In the genomic region with DNA sequence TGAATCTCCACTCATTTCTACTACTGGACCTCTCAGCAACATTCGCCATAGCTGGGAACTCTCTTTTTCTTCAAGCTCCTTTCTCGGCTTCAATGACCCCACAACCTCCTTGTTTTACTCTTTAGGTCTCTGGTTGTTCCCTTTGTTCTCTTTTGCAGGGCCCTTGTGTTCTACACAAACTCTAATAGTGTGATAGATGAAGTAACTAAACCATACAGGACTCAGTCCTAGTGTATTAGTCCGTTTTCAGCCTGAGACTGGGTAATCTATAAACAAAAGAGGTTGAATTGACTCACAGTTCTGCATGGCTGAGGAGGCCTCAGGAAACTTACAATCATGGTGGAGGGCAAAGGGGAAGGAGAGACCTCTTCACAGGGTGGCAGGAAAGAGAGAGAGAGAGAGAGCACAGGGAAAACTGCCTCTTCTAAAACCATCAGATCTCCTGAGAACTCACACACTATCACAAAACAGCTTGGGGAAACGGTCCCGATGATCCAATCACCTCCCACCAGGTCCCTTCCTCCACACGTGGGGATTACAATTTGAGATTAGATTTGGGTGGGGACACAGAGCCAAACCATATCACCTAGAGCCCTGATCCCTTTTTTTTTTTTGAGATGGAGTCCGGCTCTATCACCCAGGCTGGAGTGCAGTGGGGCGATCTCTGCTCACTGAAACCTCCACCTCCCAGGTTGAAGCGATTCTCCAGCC, we compare ENCODE assay signal across 16 cellular contexts. TPM values are rescaled to one million over a fixed set of nuclear protein-coding genes. Genes with fewer than 3 reads are reported as not detected.
A peak's percentile ranks its signal among the peaks of the same experiment; 100 is the strongest.
DNase-seq lines count a peak whose midpoint lies in the region; ATAC-seq and TF ChIP-seq lines count a peak whose summit lies in the region.
"Had no signal": no experiment of that assay in that cellular context is flagged by ENCODE, and none has a peak within 500 bp of the region (broad histone marks: within the 10 kb centered on the region; RNA-seq: fewer than 3 reads in every experiment).

No MANE protein-coding gene starts in this region.

- 78 to 92% methylated on average over 9 of the region's 9 CpGs for WGBS in thyroid gland, 2 donors

- H3K79me2 ChIP-seq in Karpas-422 (ENCODE audit: low read length), result no peaks in the 10 kb centered on the region

- no peaks in the 10 kb centered on the region for H3K27me3 ChIP-seq in Karpas-422 (ENCODE audit: low read length)
- H3K27me3 ChIP-seq in thyroid gland, result no peaks in the 10 kb centered on the region

- peaks cover 0 to 4% of the 10 kb centered on the region in 2 donors for H3K9me3 Mint-ChIP-seq in activated naive CD4-positive, alpha-beta T cell treated with anti-CD3 and anti-CD28 coated beads, Interleukin-2, amount 50 U/mL, for 72 hours
- no peaks in the 10 kb centered on the region for H3K9me3 Mint-ChIP-seq in activated naive CD4-positive, alpha-beta T cell treated with anti-CD3 and anti-CD28 coated beads, Interleukin-2, amount 10 ng/mL, durations not matched to agents 7 days and 5 days
- H3K9me3 Mint-ChIP-seq in stimulated activated effector memory CD8-positive, alpha-beta T cell treated with anti-CD3 and anti-CD28 coated beads, Interleukin-12 subunit alpha, Interleukin-12 subunit beta, amount 100 ng/mL, for 72 hours, result no peaks in the 10 kb centered on the region

- CTCF ChIA-PET in activated naive CD4-positive, alpha-beta T cell treated with anti-CD3 and anti-CD28 coated beads, Interleukin-2, amount 10 ng/mL, durations not matched to agents 7 days and 5 days (lab: Charles Lee), result interaction anchor here (0.6 kb wide), 2 partner anchors 36 to 69 kb away, joined by 3 read pairs; no protein-coding TSS in a partner anchor
- CTCF ChIA-PET in GM10248 (lab: Yijun Ruan, JAX), result interaction anchor here (1.5 to 2.0 kb wide), 2 partner anchors 11 to 30 kb away, joined by 3 to 9 read pairs; no protein-coding TSS in a partner anchor

- intact Hi-C loops in thyroid gland (cut with DNase I), result no loop called here

- H3K4me1 ChIP-seq in Karpas-422 (ENCODE audit: low read length), result peaks cover 34% of the 10 kb centered on the region
- no peaks in the 10 kb centered on the region for H3K4me1 ChIP-seq in thyroid gland
- H3K4me1 ChIP-seq: lower lobe of right lung had no signal

- H3K27me3 Mint-ChIP-seq in activated naive CD4-positive, alpha-beta T cell treated with anti-CD3 and anti-CD28 coated beads, Interleukin-2, amount 10 ng/mL, durations not matched to agents 7 days and 5 days, result peaks cover 4% of the 10 kb centered on the region

- H3K9me3 ChIP-seq in Karpas-422 (ENCODE audit: low read length) (no peaks in the 10 kb centered on the region), thyroid gland (no peaks in the 10 kb centered on the region)
- H3K9me3 ChIP-seq: lower lobe of right lung had no signal

- no peak overlapping the region for H3K27ac ChIP-seq in Karpas-422 (ENCODE audit: low read length)
- H3K27ac ChIP-seq in angular gyrus (ENCODE audit: low read depth, low read length), result peak overlapping the region; percentile 35
- H3K27ac ChIP-seq in thyroid gland, result no peak overlapping the region
- no peak overlapping the region for H3K27ac ChIP-seq in substantia nigra (ENCODE audit: low read depth, low read length, poor library complexity, severe bottlenecking)
- H3K27ac ChIP-seq: epithelial cell of prostate, PC-9 had no signal

- peaks cover 0 to 16% of the 10 kb centered on the region in 2 donors for H3K36me3 Mint-ChIP-seq in activated naive CD4-positive, alpha-beta T cell treated with anti-CD3 and anti-CD28 coated beads, Interleukin-2, amount 50 U/mL, for 72 hours
- H3K36me3 Mint-ChIP-seq in activated naive CD4-positive, alpha-beta T cell treated with anti-CD3 and anti-CD28 coated beads, Interleukin-2, amount 10 ng/mL, durations not matched to agents 7 days and 5 days, result peaks cover 5% of the 10 kb centered on the region
- peaks cover 4% of the 10 kb centered on the region for H3K36me3 Mint-ChIP-seq in stimulated activated effector memory CD8-positive, alpha-beta T cell treated with anti-CD3 and anti-CD28 coated beads, Interleukin-12 subunit alpha, Interleukin-12 subunit beta, amount 100 ng/mL, for 72 hours

- no peak for TF ChIP-seq CTCF in thyroid gland (IDR thresholded peaks at IDR 0.05)
- TF ChIP-seq CTCF in GM10248 (IDR thresholded peaks at IDR 0.05; ENCODE audit: control extremely low read depth, extremely low read depth, low read depth, missing control alignments), result no peak

- H3K9ac ChIP-seq in Karpas-422 (ENCODE audit: low read length), result no peak overlapping the region

- H3K4me3 ChIP-seq in Karpas-422 (ENCODE audit: low read length) (no peak overlapping the region), thyroid gland (replicated peaks in 1 of 3) (no peak overlapping the region)
- H3K4me3 ChIP-seq: PC-9 had no signal

- no peak for DNase-seq in activated naive CD4-positive, alpha-beta T cell treated with anti-CD3 and anti-CD28 coated beads, Interleukin-2, amount 50 U/mL, for 72 hours (ENCODE audit: low spot score in 2 of 2)
- DNase-seq in activated naive CD4-positive, alpha-beta T cell treated with anti-CD3 and anti-CD28 coated beads, Interleukin-2, amount 10 ng/mL, durations not matched to agents 7 days and 5 days, result no peak
- no peak for DNase-seq in Karpas-422
- DNase-seq in stimulated activated effector memory CD8-positive, alpha-beta T cell treated with anti-CD3 and anti-CD28 coated beads, Interleukin-12 subunit alpha, Interleukin-12 subunit beta, amount 100 ng/mL, for 72 hours (ENCODE audit: low spot score in 2 of 2), result no peak
- no peak for DNase-seq in thyroid gland
- DNase-seq in substantia nigra (lab: John Stamatoyannopoulos, UW), result no peak
- DNase-seq in GM10248 (ENCODE audit: extremely low spot score), result no peak
- DNase-seq: activated gamma-delta T cell, cortex of kidney, NCI-H2029 treated with DMSO at 0.1 percent for 48 hours, NCI-H510A treated with DMSO at 0.1 percent for 48 hours, PC-9 had no signal

- H3K9me2 ChIP-seq in Karpas-422 (replicated peaks; ENCODE audit: insufficient read depth, low read length), result no peaks in the 10 kb centered on the region

- POLR2A ChIA-PET in GM10248 (lab: Yijun Ruan, JAX), result no interaction called here

- no peak overlapping the region for H3K4me3 Mint-ChIP-seq in activated naive CD4-positive, alpha-beta T cell treated with anti-CD3 and anti-CD28 coated beads, Interleukin-2, amount 10 ng/mL, durations not matched to agents 7 days and 5 days
- no peak overlapping the region for H3K4me3 Mint-ChIP-seq in stimulated activated effector memory CD8-positive, alpha-beta T cell treated with anti-CD3 and anti-CD28 coated beads, Interleukin-12 subunit alpha, Interleukin-12 subunit beta, amount 100 ng/mL, for 72 hours

- no peak for ATAC-seq in activated naive CD4-positive, alpha-beta T cell treated with anti-CD3 and anti-CD28 coated beads, Interleukin-2, amount 50 U/mL, for 72 hours
- ATAC-seq in stimulated activated effector memory CD8-positive, alpha-beta T cell treated with anti-CD3 and anti-CD28 coated beads, Interleukin-12 subunit alpha, Interleukin-12 subunit beta, amount 100 ng/mL, for 72 hours, result no peak

- H4K20me1 ChIP-seq in Karpas-422 (ENCODE audit: insufficient read depth, low read depth, low read length), result no peaks in the 10 kb centered on the region

- H2AFZ ChIP-seq in Karpas-422 (ENCODE audit: low read length), result peak overlapping the region; percentile 77; the same call in 1 of the 2 replicates
- H2AFZ ChIP-seq: PC-9 had no signal

- TF ChIP-seq POLR2A in thyroid gland (IDR thresholded peaks at IDR 0.05), result no peak

- peak overlapping the region; percentile 65 for H3K4me2 ChIP-seq in Karpas-422 (ENCODE audit: low read depth, low read length, poor library complexity, severe bottlenecking)
- H3K4me2 ChIP-seq: PC-9 had no signal

- H3K36me3 ChIP-seq in Karpas-422 (ENCODE audit: insufficient read depth, low read length), result no peaks in the 10 kb centered on the region
- H3K36me3 ChIP-seq in thyroid gland, result no peaks in the 10 kb centered on the region
- H3K36me3 ChIP-seq: lower lobe of right lung had no signal

- peaks cover 42% of the 10 kb centered on the region for H3K4me1 Mint-ChIP-seq in activated naive CD4-positive, alpha-beta T cell treated with anti-CD3 and anti-CD28 coated beads, Interleukin-2, amount 10 ng/mL, durations not matched to agents 7 days and 5 days
- H3K4me1 Mint-ChIP-seq in stimulated activated effector memory CD8-positive, alpha-beta T cell treated with anti-CD3 and anti-CD28 coated beads, Interleukin-12 subunit alpha, Interleukin-12 subunit beta, amount 100 ng/mL, for 72 hours, result peaks cover 42% of the 10 kb centered on the region

- H3K27ac Mint-ChIP-seq in activated naive CD4-positive, alpha-beta T cell treated with anti-CD3 and anti-CD28 coated beads, Interleukin-2, amount 50 U/mL, for 72 hours, result peak overlapping the region; percentile 6 to 81
- H3K27ac Mint-ChIP-seq in activated naive CD4-positive, alpha-beta T cell treated with anti-CD3 and anti-CD28 coated beads, Interleukin-2, amount 10 ng/mL, durations not matched to agents 7 days and 5 days, result no peak overlapping the region
- H3K27ac Mint-ChIP-seq in stimulated activated effector memory CD8-positive, alpha-beta T cell treated with anti-CD3 and anti-CD28 coated beads, Interleukin-12 subunit alpha, Interleukin-12 subunit beta, amount 100 ng/mL, for 72 hours, result peak overlapping the region; percentile 69

RNA-seq across cellular contexts. Expression of a gene that starts 32.0 kb away (rescaled TPM):
- 100 to 1,000 TPM; 110 to 145 TPM for total RNA-seq in activated naive CD4-positive, alpha-beta T cell treated with anti-CD3 and anti-CD28 coated beads, Interleukin-2, amount 50 U/mL, for 72 hours
- 134 and 183 TPM in 2 replicates for total RNA-seq in Karpas-422 (2014; rRNA removed; shearing (Covaris generic); ENCODE audit: low replicate concordance)
- total RNA-seq in thyroid gland, result 100 to 1,000 TPM in 2 of 4 donors, 10 to 100 TPM in 2; 90.0 to 211 (median 109) TPM

RNA-seq across cellular contexts. Expression of a gene that starts 57.1 kb away (rescaled TPM):
- total RNA-seq in activated naive CD4-positive, alpha-beta T cell treated with anti-CD3 and anti-CD28 coated beads, Interleukin-2, amount 50 U/mL, for 72 hours, result 1 to 10 TPM; 1.4 to 6.1 TPM
- total RNA-seq in Karpas-422 (2014; rRNA removed; shearing (Covaris generic); ENCODE audit: low replicate concordance), result 1.8 and 2.4 TPM in 2 replicates
- total RNA-seq in thyroid gland, result 1 to 10 TPM in 3 of 4 donors, under 1 TPM in 1; 0.49 to 7.2 (median 2.0) TPM
- total RNA-seq: MCF 10A had no signal
